8 cellular contexts compared by ENCODE assay signal in the genomic region with DNA sequence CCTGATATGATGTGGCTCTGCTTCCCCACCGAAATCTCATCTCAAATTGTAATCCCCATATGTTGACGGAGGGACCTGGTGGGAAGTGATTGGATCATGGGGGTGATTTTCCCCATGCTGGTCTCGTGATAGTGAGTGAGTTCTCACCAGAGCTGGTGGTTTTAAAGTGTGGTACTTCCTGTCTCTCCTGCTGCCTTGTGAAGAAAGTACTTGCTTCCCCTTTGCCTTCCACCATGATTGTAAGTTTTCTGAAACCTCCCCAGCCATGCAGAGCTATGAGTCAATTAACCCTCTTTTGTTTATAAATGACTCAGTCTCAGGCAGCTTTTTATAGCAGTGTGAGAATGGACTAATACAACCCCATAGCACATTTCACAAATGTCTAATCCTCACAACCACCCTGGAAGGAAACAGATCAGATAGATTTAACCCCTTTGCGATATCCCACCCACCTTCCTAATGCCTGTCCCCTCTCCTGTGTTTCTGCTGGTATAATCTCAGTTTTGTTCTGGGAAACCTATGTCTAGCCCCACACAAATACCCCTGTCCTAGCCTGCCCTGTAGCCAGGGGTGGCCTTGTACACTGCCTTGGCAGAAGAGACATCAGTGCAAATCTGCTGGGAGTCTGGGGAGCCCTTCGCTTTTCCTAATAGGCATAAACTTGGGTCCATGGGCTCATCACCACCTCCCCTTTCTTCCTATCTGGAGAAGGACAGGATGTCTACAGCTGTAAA.
DNase-seq lines count a peak whose midpoint lies in the region; ATAC-seq, FAIRE-seq and TF ChIP-seq lines count a peak whose summit lies in the region.

No MANE protein-coding gene starts in this region.

- TF ChIP-seq RAD21 in GM12878 (IDR thresholded peaks at IDR 0.05; ENCODE audit: insufficient read depth, low read depth, low read length), result no peak

- peak overlapping the region; percentile 67 for H3K4me2 ChIP-seq in GM12878 (ENCODE audit: control insufficient read depth, insufficient read depth)

- peak; percentile 40 for TF ChIP-seq POLR2A in GM18505 (IDR thresholded peaks at IDR 0.05; ENCODE audit: borderline replicate concordance, extremely low read depth, insufficient read depth, insufficient read length)
- no peak for TF ChIP-seq POLR2A in GM12878 (IDR thresholded peaks at IDR 0.05; ENCODE audit: low read depth, low read length)

- no peaks in the 10 kb centered on the region for H3K79me2 ChIP-seq in GM12878 (ENCODE audit: control insufficient read depth, insufficient read depth, low read length)

- in situ Hi-C loops in GM12878 (cut with MboI), result loop anchor here (25.0 kb wide), 1 partner anchor 413 kb away; a partner anchor contains a TSS

- peak overlapping the region; percentile 58 for H3K9ac ChIP-seq in GM12878 (ENCODE audit: control insufficient read depth, insufficient read depth, low read length)

- peak overlapping the region; percentile 91 for H3K27ac ChIP-seq in GM12878 (ENCODE audit: control insufficient read depth, insufficient read depth)

- H3K4me3 ChIP-seq in GM12878, result no peak overlapping the region

- no peaks in the 10 kb centered on the region; the same call in 1 of the 3 replicates for H3K9me3 ChIP-seq in GM12878 (replicated peaks; ENCODE audit: control insufficient read depth, insufficient read depth, low read length)

- DNase-seq in H4 (ENCODE audit: low spot score) (peak; percentile 86), M059J (ENCODE audit: low read depth) (peak; percentile 94), GM12878 (ENCODE audit: low read depth, low spot score) (peak; percentile 81), non-pigmented ciliary epithelial cell (ENCODE audit: low read depth) (peak; percentile 62), NCI-H446 (lab: John Stamatoyannopoulos, UW) (no peak), DMS153 treated with DMSO at 0.1 percent for 48 hours (lab: John Stamatoyannopoulos, UW; ENCODE audit: unreplicated experiment) (no peak), NCI-H2227 treated with DMSO at 0.1 percent for 48 hours (lab: John Stamatoyannopoulos, UW) (no peak)

- ATAC-seq in GM18505 (IDR thresholded peaks at IDR 0.05; ENCODE audit: unreplicated experiment) (peak; percentile 92), GM12878 (peak; percentile 95)

- peaks cover 58% of the 10 kb centered on the region for H3K4me1 ChIP-seq in GM12878 (ENCODE audit: control insufficient read depth, insufficient read depth, low read length)

- no TSS peak for BruUV-seq in GM12878 (replicated peaks; lab: Mats Ljungman, UMichigan)

- SMC1A ChIA-PET in GM12878 (lab: Charles Lee; ENCODE audit: uncharacterized antibody, unreplicated experiment), result interaction anchor here (0.6 to 1.0 kb wide), 5 partner anchors 10 to 500 kb away, joined by 3 to 4 read pairs (median 3); a partner anchor contains a TSS

- peak; percentile 75 for FAIRE-seq in GM12878 (lab: Jason Lieb, UNC)

- TF ChIP-seq EP300 in GM12878 (IDR thresholded peaks at IDR 0.05; ENCODE audit: borderline replicate concordance in 1 of 2, control insufficient read depth in 1 of 2, low read depth in 2 of 2, low read length in 2 of 2), result peak; percentile 31 to 74; a peak in 2 of 4 replicates

- no peak for TF ChIP-seq CTCF in GM12878 (IDR thresholded peaks at IDR 0.05 in 2 of 3, conservative IDR thresholded peaks at IDR 0.05 in 1 of 3; ENCODE audit: control insufficient read depth in 2 of 3, extremely low read depth in 1 of 3, insufficient read depth in 1 of 3, low read depth in 3 of 3, low read length in 3 of 3)

- H2AFZ ChIP-seq in GM12878 (ENCODE audit: control insufficient read depth, low read depth, low read length), result peak overlapping the region; percentile 84

- no peaks in the 10 kb centered on the region for H4K20me1 ChIP-seq in GM12878 (ENCODE audit: control insufficient read depth, insufficient read depth)

- intact Hi-C loops in GM12878 (cut with micrococcal nuclease; ENCODE audit: unreplicated experiment), result no loop called here

- POLR2A ChIA-PET in GM12878 (lab: Charles Lee), result no interaction called here

- 1% methylated on average over 5 of the region's 5 CpGs for WGBS in GM12878 (ENCODE audit: insufficient coverage, insufficient replicate concordance, low lambda C conversion rate, missing lambda C conversion rate)

- no peaks in the 10 kb centered on the region for H3K27me3 ChIP-seq in GM12878 (replicated peaks in 1 of 2; ENCODE audit: control insufficient read depth in 2 of 2, insufficient read depth in 2 of 2, low read length in 1 of 2)

- CTCF ChIA-PET in GM12878 (lab: Yijun Ruan, JAX), result interaction anchor here (0.9 to 3.5 kb wide), 5 partner anchors 12 to 405 kb away, joined by 3 to 15 read pairs (median 5); no protein-coding TSS in a partner anchor

- RAD21 ChIA-PET in GM12878 (lab: Charles Lee; ENCODE audit: unreplicated experiment), result interaction anchor here (1.0 to 1.7 kb wide), 3 partner anchors 14 to 418 kb away, joined by 3 to 4 read pairs (median 3); a partner anchor contains a TSS

- H3K36me3 ChIP-seq in GM12878 (ENCODE audit: control insufficient read depth in 2 of 2, insufficient read depth in 2 of 2, low read length in 1 of 2), result no peaks in the 10 kb centered on the region

TF ChIP-seq in GM12878, 131 proteins besides CTCF, POLR2A, EP300 and RAD21 (continues in another document):
- TF ChIP-seq IRF4 (IDR thresholded peaks at IDR 0.05; ENCODE audit: low read depth, low read length) (peak; percentile 83), SIX5 (IDR thresholded peaks at IDR 0.05; ENCODE audit: low read depth, low read length, severe bottlenecking) (no peak), RUNX3 (IDR thresholded peaks at IDR 0.05; ENCODE audit: low read length) (peak; percentile 91), SPI1 (IDR thresholded peaks at IDR 0.05; ENCODE audit: borderline replicate concordance, insufficient read depth, low read depth, low read length) (peak; percentile 68), SMAD5 (IDR thresholded peaks at IDR 0.05; ENCODE audit: low read depth) (no peak), ETV6 (conservative IDR thresholded peaks at IDR 0.05 in 1 of 2, IDR thresholded peaks at IDR 0.05 in 1 of 2; ENCODE audit: borderline replicate concordance in 1 of 2, low read depth in 1 of 2) (peak in 1 of 2 experiments; percentile 93; a peak in 2 of 4 replicates), IKZF2 (IDR thresholded peaks at IDR 0.05) (peak; percentile 89), TAF1 (IDR thresholded peaks at IDR 0.05; ENCODE audit: borderline replicate concordance, low read depth, low read length) (peak; percentile 39; the same call in 1 of the 2 replicates)
- TF ChIP-seq, protein P1, sequence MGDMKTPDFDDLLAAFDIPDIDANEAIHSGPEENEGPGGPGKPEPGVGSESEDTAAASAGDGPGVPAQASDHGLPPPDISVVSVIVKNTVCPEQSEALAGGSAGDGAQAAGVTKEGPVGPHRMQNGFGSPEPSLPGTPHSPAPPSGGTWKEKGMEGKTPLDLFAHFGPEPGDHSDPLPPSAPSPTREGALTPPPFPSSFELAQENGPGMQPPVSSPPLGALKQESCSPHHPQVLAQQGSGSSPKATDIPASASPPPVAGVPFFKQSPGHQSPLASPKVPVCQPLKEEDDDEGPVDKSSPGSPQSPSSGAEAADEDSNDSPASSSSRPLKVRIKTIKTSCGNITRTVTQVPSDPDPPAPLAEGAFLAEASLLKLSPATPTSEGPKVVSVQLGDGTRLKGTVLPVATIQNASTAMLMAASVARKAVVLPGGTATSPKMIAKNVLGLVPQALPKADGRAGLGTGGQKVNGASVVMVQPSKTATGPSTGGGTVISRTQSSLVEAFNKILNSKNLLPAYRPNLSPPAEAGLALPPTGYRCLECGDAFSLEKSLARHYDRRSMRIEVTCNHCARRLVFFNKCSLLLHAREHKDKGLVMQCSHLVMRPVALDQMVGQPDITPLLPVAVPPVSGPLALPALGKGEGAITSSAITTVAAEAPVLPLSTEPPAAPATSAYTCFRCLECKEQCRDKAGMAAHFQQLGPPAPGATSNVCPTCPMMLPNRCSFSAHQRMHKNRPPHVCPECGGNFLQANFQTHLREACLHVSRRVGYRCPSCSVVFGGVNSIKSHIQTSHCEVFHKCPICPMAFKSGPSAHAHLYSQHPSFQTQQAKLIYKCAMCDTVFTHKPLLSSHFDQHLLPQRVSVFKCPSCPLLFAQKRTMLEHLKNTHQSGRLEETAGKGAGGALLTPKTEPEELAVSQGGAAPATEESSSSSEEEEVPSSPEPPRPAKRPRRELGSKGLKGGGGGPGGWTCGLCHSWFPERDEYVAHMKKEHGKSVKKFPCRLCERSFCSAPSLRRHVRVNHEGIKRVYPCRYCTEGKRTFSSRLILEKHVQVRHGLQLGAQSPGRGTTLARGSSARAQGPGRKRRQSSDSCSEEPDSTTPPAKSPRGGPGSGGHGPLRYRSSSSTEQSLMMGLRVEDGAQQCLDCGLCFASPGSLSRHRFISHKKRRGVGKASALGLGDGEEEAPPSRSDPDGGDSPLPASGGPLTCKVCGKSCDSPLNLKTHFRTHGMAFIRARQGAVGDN (IDR thresholded peaks at IDR 0.05), result 0 out of 2 replicates have a peak, but pooled peaks have one; percentile 10
- TF ChIP-seq, protein P2, sequence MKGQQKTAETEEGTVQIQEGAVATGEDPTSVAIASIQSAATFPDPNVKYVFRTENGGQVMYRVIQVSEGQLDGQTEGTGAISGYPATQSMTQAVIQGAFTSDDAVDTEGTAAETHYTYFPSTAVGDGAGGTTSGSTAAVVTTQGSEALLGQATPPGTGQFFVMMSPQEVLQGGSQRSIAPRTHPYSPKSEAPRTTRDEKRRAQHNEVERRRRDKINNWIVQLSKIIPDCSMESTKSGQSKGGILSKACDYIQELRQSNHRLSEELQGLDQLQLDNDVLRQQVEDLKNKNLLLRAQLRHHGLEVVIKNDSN (IDR thresholded peaks at IDR 0.05; ENCODE audit: borderline replicate concordance, extremely low read length, insufficient read depth, low read depth, low read length), result no peak
- TF ChIP-seq, protein P3, sequence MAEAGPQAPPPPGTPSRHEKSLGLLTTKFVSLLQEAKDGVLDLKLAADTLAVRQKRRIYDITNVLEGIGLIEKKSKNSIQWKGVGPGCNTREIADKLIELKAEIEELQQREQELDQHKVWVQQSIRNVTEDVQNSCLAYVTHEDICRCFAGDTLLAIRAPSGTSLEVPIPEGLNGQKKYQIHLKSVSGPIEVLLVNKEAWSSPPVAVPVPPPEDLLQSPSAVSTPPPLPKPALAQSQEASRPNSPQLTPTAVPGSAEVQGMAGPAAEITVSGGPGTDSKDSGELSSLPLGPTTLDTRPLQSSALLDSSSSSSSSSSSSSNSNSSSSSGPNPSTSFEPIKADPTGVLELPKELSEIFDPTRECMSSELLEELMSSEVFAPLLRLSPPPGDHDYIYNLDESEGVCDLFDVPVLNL (IDR thresholded peaks at IDR 0.05; ENCODE audit: low read depth, low read length), result no peak

Comparison
In these comparisons a context has a peak if more than half of its experiments do, and no peak if none do; other contexts are left out.
1. DNase-seq: peak in H4 (single experiment), M059J (single experiment), GM12878 (single experiment) and non-pigmented ciliary epithelial cell (single experiment); none in NCI-H446 (0 of 2), DMS153 treated with DMSO at 0.1 percent for 48 hours (single experiment) and NCI-H2227 treated with DMSO at 0.1 percent for 48 hours (single experiment).